ENCODE assay signal across 1 cellular context in genomic region chr9:113993838-113994540, GRCh38.
TF ChIP-seq lines count a peak whose summit lies in the region.

No MANE protein-coding gene starts in this region.

TF ChIP-seq in SK-N-SH, 30 proteins besides CTCF, POLR2A, EP300 and RAD21 (continued from another document):
- TF ChIP-seq ZBTB33 (IDR thresholded peaks at IDR 0.05; ENCODE audit: borderline replicate concordance, low read depth) (no peak), MEF2A (IDR thresholded peaks at IDR 0.05; ENCODE audit: borderline replicate concordance, low read depth) (no peak), SIN3A (IDR thresholded peaks at IDR 0.05; ENCODE audit: borderline replicate concordance, low read depth, low read length) (peak; percentile 59; the same call in 1 of the 2 replicates), RCOR1 (IDR thresholded peaks at IDR 0.05; ENCODE audit: low read length) (no peak), YY1 (IDR thresholded peaks at IDR 0.05; ENCODE audit: low read depth) (no peak), NFIC (IDR thresholded peaks at IDR 0.05; ENCODE audit: borderline replicate concordance) (peak; percentile 40; the same call in 1 of the 2 replicates), MAX (IDR thresholded peaks at IDR 0.05; ENCODE audit: low read depth) (peak; percentile 54; the same call in 1 of the 2 replicates), GATA2 (CRISPR knock-in tag; IDR thresholded peaks at IDR 0.05) (no peak), FOXM1 (IDR thresholded peaks at IDR 0.05; ENCODE audit: low read depth) (no peak), MXI1 (IDR thresholded peaks at IDR 0.05; ENCODE audit: low read depth, low read length) (peak; percentile 98), RXRA (IDR thresholded peaks at IDR 0.05; ENCODE audit: borderline replicate concordance, low read depth) (no peak), FOXJ3 (CRISPR knock-in tag; IDR thresholded peaks at IDR 0.05) (no peak), RFX5 (IDR thresholded peaks at IDR 0.05; ENCODE audit: low read length) (no peak), USF2 (IDR thresholded peaks at IDR 0.05; ENCODE audit: borderline replicate concordance, low read depth, low read length) (no peak), EZH2phosphoT487 (IDR thresholded peaks at IDR 0.05; ENCODE audit: borderline replicate concordance, low read depth) (no peak), USF1 (IDR thresholded peaks at IDR 0.05; ENCODE audit: borderline replicate concordance, low read depth) (no peak)
TF ChIP-seq in SK-N-SH: peak in this region for 5.
